Comparison of ENCODE assay signal across 12 cellular contexts in genomic region chr21:34133802-34134201, GRCh38.
DNase-seq lines count a peak whose midpoint lies in the region; ATAC-seq and TF ChIP-seq lines count a peak whose summit lies in the region.
"Had no signal": no experiment of that assay in that cellular context is flagged by ENCODE, and none has a peak within 500 bp of the region (broad histone marks: within the 10 kb centered on the region; RNA-seq: fewer than 3 reads in every experiment).

No MANE protein-coding gene starts in this region.

- TF ChIP-seq CTCF in AG10803 (conservative IDR thresholded peaks at IDR 0.05; ENCODE audit: low read length) (peak; percentile 22; the same call in 1 of the 2 replicates), GM23338 (conservative IDR thresholded peaks at IDR 0.05; ENCODE audit: low read depth in 2 of 2) (peak; percentile 60 to 73)

- no peaks in the 10 kb centered on the region; the same call in 1 of the 2 replicates for H4K20me1 ChIP-seq in GM23338 (replicated peaks; ENCODE audit: insufficient read depth)

- DNase-seq in AG10803 (ENCODE audit: low read depth) (no peak), GM23338 (ENCODE audit: low spot score) (peak; percentile 56), iPS-NIHi7 (ENCODE audit: extremely low spot score) (peak; percentile 52), SIG-M5 treated with dmso at 0.1 percent for 504 hours (lab: John Stamatoyannopoulos, UW; ENCODE audit: unreplicated experiment) (no peak)
- DNase-seq in activated naive CD8-positive, alpha-beta T cell treated with anti-CD3 and anti-CD28 coated beads for 36 hours, result no peak
- DNase-seq: NCI-H1694 treated with DMSO at 0.1 percent for 48 hours; stimulated activated CD4-positive, alpha-beta T cell treated with anti-CD3 and anti-CD28 coated beads, Interleukin-4, amount 100 ng/mL, for 24 hours; uterus had no signal

- peaks cover 14% of the 10 kb centered on the region for H3K9me2 ChIP-seq in GM23338 (ENCODE audit: insufficient read depth)

- ATAC-seq in GM23338 (peak; percentile 13; the same call in 2 of the 3 replicates), HG03097 (IDR thresholded peaks at IDR 0.05; ENCODE audit: low FRiP score, unreplicated experiment) (no peak), HG03139 (IDR thresholded peaks at IDR 0.05; ENCODE audit: unreplicated experiment) (no peak), HG03025 (IDR thresholded peaks at IDR 0.05; ENCODE audit: low FRiP score, unreplicated experiment) (no peak)

- H3K9me3 Mint-ChIP-seq in GM23338, result peaks cover 5% of the 10 kb centered on the region; the same call in 1 of the 3 replicates
- H3K9me3 Mint-ChIP-seq in activated naive CD8-positive, alpha-beta T cell treated with anti-CD3 and anti-CD28 coated beads for 36 hours, result peaks cover 11% of the 10 kb centered on the region

- no peak overlapping the region for H3K4me2 ChIP-seq in GM23338

- H3K79me2 ChIP-seq in GM23338 (replicated peaks; ENCODE audit: insufficient read depth), result peaks cover 91% of the 10 kb centered on the region

- H3K27ac Mint-ChIP-seq in GM23338, result no peak overlapping the region
- peak overlapping the region; percentile 94 for H3K27ac Mint-ChIP-seq in activated naive CD8-positive, alpha-beta T cell treated with anti-CD3 and anti-CD28 coated beads for 36 hours

- H3K4me1 Mint-ChIP-seq in GM23338, result peaks cover 49% of the 10 kb centered on the region
- peaks cover 52% of the 10 kb centered on the region for H3K4me1 Mint-ChIP-seq in activated naive CD8-positive, alpha-beta T cell treated with anti-CD3 and anti-CD28 coated beads for 36 hours

- H3K27me3 ChIP-seq in GM23338 (ENCODE audit: insufficient read depth), result no peaks in the 10 kb centered on the region
- H3K27me3 ChIP-seq: SJSA1, uterus had no signal

- no peak overlapping the region for H2AFZ ChIP-seq in GM23338

- peaks cover 5% of the 10 kb centered on the region for H3K36me3 ChIP-seq in GM23338 (ENCODE audit: insufficient read depth)
- H3K36me3 ChIP-seq: uterus had no signal

- H3K27ac ChIP-seq in GM23338 (ENCODE audit: low read depth), result no peak overlapping the region
- H3K27ac ChIP-seq: SJSA1 had no signal

- H3K4me1 ChIP-seq in GM23338 (ENCODE audit: insufficient read depth), result peaks cover 42% of the 10 kb centered on the region

- peaks cover 74% of the 10 kb centered on the region for H3K36me3 Mint-ChIP-seq in GM23338 (ENCODE audit: low read depth)
- H3K36me3 Mint-ChIP-seq in activated naive CD8-positive, alpha-beta T cell treated with anti-CD3 and anti-CD28 coated beads for 36 hours, result peaks cover 77% of the 10 kb centered on the region

- H3K27me3 Mint-ChIP-seq in GM23338 (ENCODE audit: insufficient read depth, low read depth, poor library complexity), result peaks cover 7% of the 10 kb centered on the region
- no peaks in the 10 kb centered on the region for H3K27me3 Mint-ChIP-seq in activated naive CD8-positive, alpha-beta T cell treated with anti-CD3 and anti-CD28 coated beads for 36 hours

- H3F3A ChIP-seq in GM23338 (replicated peaks; ENCODE audit: low read depth), result peaks cover 6% of the 10 kb centered on the region; the same call in 1 of the 2 replicates

- H3K4me3 Mint-ChIP-seq in GM23338, result no peak overlapping the region
- H3K4me3 Mint-ChIP-seq in activated naive CD8-positive, alpha-beta T cell treated with anti-CD3 and anti-CD28 coated beads for 36 hours, result no peak overlapping the region

- H3K4me3 ChIP-seq in AG10803 (ENCODE audit: low read length), result no peak overlapping the region
- H3K4me3 ChIP-seq in GM23338, result no peak overlapping the region
- H3K4me3 ChIP-seq: SJSA1, uterus had no signal

TF ChIP-seq in GM23338, 12 proteins besides CTCF, POLR2A, EP300 and RAD21:
- TF ChIP-seq ZNF114 (CRISPR knock-in tag; IDR thresholded peaks at IDR 0.05) (no peak), CREB1 (CRISPR knock-in tag; IDR thresholded peaks at IDR 0.05; ENCODE audit: low read depth) (no peak), ETS1 (IDR thresholded peaks at IDR 0.05) (no peak), NANOG (IDR thresholded peaks at IDR 0.05; ENCODE audit: borderline replicate concordance) (no peak), REST (IDR thresholded peaks at IDR 0.05; ENCODE audit: unreplicated experiment) (no peak), EZH2phosphoT487 (IDR thresholded peaks at IDR 0.05; ENCODE audit: unreplicated experiment) (no peak)

Comparison
In these comparisons a context has a peak if more than half of its experiments do, and no peak if none do; other contexts are left out.
1. DNase-seq: peak in GM23338 (single experiment) and iPS-NIHi7 (single experiment); none in AG10803 (single experiment), activated naive CD8-positive, alpha-beta T cell treated with anti-CD3 and anti-CD28 coated beads for 36 hours (single experiment) and SIG-M5 treated with dmso at 0.1 percent for 504 hours (single experiment).